Comparison of ENCODE assay signal across 1 cellular context in the genomic region with DNA sequence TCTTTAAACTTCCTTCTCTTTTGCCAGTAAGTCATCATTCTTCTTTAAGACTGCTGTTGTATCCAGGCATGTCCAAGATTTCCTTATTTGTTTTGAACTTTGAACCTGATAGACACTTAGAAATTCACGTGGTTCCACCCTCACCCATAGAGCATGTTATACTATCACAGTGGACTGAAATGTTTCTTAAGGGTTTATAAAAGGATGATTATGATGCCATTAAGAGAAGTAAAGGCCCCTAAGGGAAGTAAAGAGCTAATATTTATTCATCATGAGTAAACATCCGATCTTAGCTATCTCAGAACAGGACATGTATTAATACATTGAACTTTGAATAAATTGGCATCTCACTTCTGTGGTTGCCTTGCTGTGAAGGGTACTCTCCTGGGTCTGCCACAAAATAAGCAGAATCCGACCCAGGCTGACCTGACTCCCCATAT.
TF ChIP-seq lines count a peak whose summit lies in the region.

No MANE protein-coding gene starts in this region.

TF ChIP-seq in HepG2, 621 proteins besides CTCF, POLR2A, EP300 and RAD21:
- TF ChIP-seq, protein P1, sequence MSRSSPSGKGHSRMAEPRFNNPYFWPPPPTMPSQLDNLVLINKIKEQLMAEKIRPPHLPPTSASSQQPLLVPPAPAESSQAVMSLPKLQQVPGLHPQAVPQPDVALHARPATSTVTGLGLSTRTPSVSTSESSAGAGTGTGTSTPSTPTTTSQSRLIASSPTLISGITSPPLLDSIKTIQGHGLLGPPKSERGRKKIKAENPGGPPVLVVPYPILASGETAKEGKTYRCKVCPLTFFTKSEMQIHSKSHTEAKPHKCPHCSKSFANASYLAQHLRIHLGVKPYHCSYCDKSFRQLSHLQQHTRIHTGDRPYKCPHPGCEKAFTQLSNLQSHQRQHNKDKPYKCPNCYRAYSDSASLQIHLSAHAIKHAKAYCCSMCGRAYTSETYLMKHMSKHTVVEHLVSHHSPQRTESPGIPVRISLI (CRISPR knock-in tag; IDR thresholded peaks at IDR 0.05; ENCODE audit: borderline replicate concordance) = no peak
- no peak for TF ChIP-seq ZNF782 (CRISPR knock-in tag; IDR thresholded peaks at IDR 0.05; ENCODE audit: borderline replicate concordance)
- no peak for TF ChIP-seq ZNF225 (CRISPR knock-in tag; IDR thresholded peaks at IDR 0.05)
- TF ChIP-seq ZFP41 (CRISPR knock-in tag; IDR thresholded peaks at IDR 0.05; ENCODE audit: borderline replicate concordance) = no peak
- no peak for TF ChIP-seq ZNF605 (CRISPR knock-in tag; IDR thresholded peaks at IDR 0.05)
- no peak for TF ChIP-seq ARNTL (CRISPR knock-in tag; IDR thresholded peaks at IDR 0.05)
- TF ChIP-seq, protein P2, sequence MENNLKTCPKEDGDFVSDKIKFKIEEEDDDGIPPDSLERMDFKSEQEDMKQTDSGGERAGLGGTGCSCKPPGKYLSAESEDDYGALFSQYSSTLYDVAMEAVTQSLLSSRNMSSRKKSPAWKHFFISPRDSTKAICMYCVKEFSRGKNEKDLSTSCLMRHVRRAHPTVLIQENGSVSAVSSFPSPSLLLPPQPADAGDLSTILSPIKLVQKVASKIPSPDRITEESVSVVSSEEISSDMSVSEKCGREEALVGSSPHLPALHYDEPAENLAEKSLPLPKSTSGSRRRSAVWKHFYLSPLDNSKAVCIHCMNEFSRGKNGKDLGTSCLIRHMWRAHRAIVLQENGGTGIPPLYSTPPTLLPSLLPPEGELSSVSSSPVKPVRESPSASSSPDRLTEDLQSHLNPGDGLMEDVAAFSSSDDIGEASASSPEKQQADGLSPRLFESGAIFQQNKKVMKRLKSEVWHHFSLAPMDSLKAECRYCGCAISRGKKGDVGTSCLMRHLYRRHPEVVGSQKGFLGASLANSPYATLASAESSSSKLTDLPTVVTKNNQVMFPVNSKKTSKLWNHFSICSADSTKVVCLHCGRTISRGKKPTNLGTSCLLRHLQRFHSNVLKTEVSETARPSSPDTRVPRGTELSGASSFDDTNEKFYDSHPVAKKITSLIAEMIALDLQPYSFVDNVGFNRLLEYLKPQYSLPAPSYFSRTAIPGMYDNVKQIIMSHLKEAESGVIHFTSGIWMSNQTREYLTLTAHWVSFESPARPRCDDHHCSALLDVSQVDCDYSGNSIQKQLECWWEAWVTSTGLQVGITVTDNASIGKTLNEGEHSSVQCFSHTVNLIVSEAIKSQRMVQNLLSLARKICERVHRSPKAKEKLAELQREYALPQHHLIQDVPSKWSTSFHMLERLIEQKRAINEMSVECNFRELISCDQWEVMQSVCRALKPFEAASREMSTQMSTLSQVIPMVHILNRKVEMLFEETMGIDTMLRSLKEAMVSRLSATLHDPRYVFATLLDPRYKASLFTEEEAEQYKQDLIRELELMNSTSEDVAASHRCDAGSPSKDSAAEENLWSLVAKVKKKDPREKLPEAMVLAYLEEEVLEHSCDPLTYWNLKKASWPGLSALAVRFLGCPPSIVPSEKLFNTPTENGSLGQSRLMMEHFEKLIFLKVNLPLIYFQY (CRISPR knock-in tag; IDR thresholded peaks at IDR 0.05; ENCODE audit: borderline replicate concordance) = no peak
